28 cellular contexts compared by ENCODE assay signal in the genomic region with DNA sequence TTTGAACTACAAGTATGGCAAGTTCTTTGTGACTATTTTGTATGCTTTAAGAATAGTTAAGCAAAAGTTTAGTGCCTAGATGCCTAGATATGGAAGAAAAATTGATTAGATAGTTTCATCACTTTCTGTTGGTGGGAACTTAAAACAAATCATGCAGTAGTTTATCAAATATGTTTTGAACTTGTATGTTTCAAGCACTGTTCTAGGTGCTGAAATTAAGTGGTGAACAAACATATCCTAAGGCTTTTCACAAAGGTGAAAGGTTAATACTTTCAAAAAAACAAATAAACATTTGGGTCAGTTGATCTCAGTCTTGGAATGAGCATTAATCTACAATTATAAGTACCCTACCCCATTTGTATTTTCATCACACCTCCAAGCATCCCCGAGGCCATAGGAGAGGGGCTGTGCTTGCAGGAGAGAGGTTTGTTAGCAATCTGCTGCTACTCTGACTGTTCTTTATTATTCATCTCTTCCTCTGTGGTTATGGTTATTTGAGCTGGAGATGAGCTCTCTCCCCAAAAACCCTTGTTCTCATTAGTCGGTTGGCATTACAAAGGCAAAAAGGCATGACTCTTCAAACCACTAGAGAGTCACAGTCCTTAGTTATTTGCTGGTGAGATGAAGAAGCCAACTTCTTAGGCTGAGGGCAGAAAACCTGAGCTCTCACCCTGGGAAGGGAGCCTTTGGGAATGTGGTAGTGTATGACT.
A peak's percentile ranks its signal among the peaks of the same experiment; 100 is the strongest.
DNase-seq lines count a peak whose midpoint lies in the region; ATAC-seq, FAIRE-seq and TF ChIP-seq lines count a peak whose summit lies in the region.
"Had no signal": no experiment of that assay in that cellular context is flagged by ENCODE, and none has a peak within 500 bp of the region (broad histone marks: within the 10 kb centered on the region; RNA-seq: fewer than 3 reads in every experiment).

No MANE protein-coding gene starts in this region.

- DNase-seq in activated CD4-positive, alpha-beta T cell treated with anti-CD3 and anti-CD28 coated beads, Interleukin-2, amount 10 ng/mL, durations not matched to agents 24 days and 14 days, result peak; percentile 20
- DNase-seq in activated CD4-positive, alpha-beta T cell treated with anti-CD3 and anti-CD28 coated beads for 1 hour, result no peak
- DNase-seq in H54 (ENCODE audit: insufficient read length, low spot score) (no peak), myocyte (ENCODE audit: low read depth) (peak; percentile 66), NCI-H1694 (lab: John Stamatoyannopoulos, UW) (no peak)
- DNase-seq: activated CD8-positive, alpha-beta T cell treated with anti-CD3 and anti-CD28 coated beads, Interleukin-2, amount 10 ng/mL, durations not matched to agents 7 days and 5 days; activated naive CD4-positive, alpha-beta T cell treated with Interleukin-2 at 50 U/mL for 16 hours; amygdala; C1 segment of cervical spinal cord; Calu3; caudate nucleus; GDM1; heart left ventricle; Kasumi-1; NCI-H1105; NCI-H2171 treated with DMSO at 0.1 percent for 48 hours; NCI-H69; ovary; Right ventricle myocardium superior; SW 1271 had no signal

- H3K4me3 Mint-ChIP-seq in activated CD4-positive, alpha-beta T cell treated with anti-CD3 and anti-CD28 coated beads, Interleukin-2, amount 10 ng/mL, durations not matched to agents 24 days and 14 days, result no peak overlapping the region
- no peak overlapping the region for H3K4me3 Mint-ChIP-seq in activated T-helper 17 cell treated with anti-CD3 and anti-CD28 coated beads, Interleukin-2, amount 50 U/mL, for 72 hours
- H3K4me3 Mint-ChIP-seq: activated CD8-positive, alpha-beta T cell treated with anti-CD3 and anti-CD28 coated beads, Interleukin-2, amount 10 ng/mL, durations not matched to agents 7 days and 5 days; mesothelial cell of epicardium; natural killer cell treated with Interleukin-12 subunit alpha and Interleukin-12 subunit beta and Interleukin-15 and Interleukin-18, amount 100 ng/mL, for 72 hours had no signal

- no peak overlapping the region for H3K27ac Mint-ChIP-seq in activated CD4-positive, alpha-beta T cell treated with anti-CD3 and anti-CD28 coated beads, Interleukin-2, amount 10 ng/mL, durations not matched to agents 24 days and 14 days
- H3K27ac Mint-ChIP-seq in activated T-helper 17 cell treated with anti-CD3 and anti-CD28 coated beads, Interleukin-2, amount 50 U/mL, for 72 hours, result no peak overlapping the region
- H3K27ac Mint-ChIP-seq: activated CD8-positive, alpha-beta T cell treated with anti-CD3 and anti-CD28 coated beads, Interleukin-2, amount 10 ng/mL, durations not matched to agents 7 days and 5 days; mesothelial cell of epicardium; natural killer cell treated with Interleukin-12 subunit alpha and Interleukin-12 subunit beta and Interleukin-15 and Interleukin-18, amount 100 ng/mL, for 72 hours had no signal

- H3K4me1 Mint-ChIP-seq in activated CD4-positive, alpha-beta T cell treated with anti-CD3 and anti-CD28 coated beads, Interleukin-2, amount 10 ng/mL, durations not matched to agents 24 days and 14 days, result no peaks in the 10 kb centered on the region
- no peaks in the 10 kb centered on the region for H3K4me1 Mint-ChIP-seq in activated T-helper 17 cell treated with anti-CD3 and anti-CD28 coated beads, Interleukin-2, amount 50 U/mL, for 72 hours
- H3K4me1 Mint-ChIP-seq: mesothelial cell of epicardium had no signal

- peaks cover 2% of the 10 kb centered on the region for H3K27me3 Mint-ChIP-seq in activated CD4-positive, alpha-beta T cell treated with anti-CD3 and anti-CD28 coated beads, Interleukin-2, amount 10 ng/mL, durations not matched to agents 24 days and 14 days
- H3K27me3 Mint-ChIP-seq in activated T-helper 17 cell treated with anti-CD3 and anti-CD28 coated beads, Interleukin-2, amount 50 U/mL, for 72 hours, result peaks cover 26% of the 10 kb centered on the region

- no peak for TF ChIP-seq POLR2A in H54 (IDR thresholded peaks at IDR 0.05; ENCODE audit: low read depth, low read length)

- H3K36me3 Mint-ChIP-seq in activated CD4-positive, alpha-beta T cell treated with anti-CD3 and anti-CD28 coated beads, Interleukin-2, amount 10 ng/mL, durations not matched to agents 24 days and 14 days (ENCODE audit: low read depth), result no peaks in the 10 kb centered on the region
- H3K36me3 Mint-ChIP-seq in activated T-helper 17 cell treated with anti-CD3 and anti-CD28 coated beads, Interleukin-2, amount 50 U/mL, for 72 hours (ENCODE audit: low read depth), result no peaks in the 10 kb centered on the region
- H3K36me3 Mint-ChIP-seq: mesothelial cell of epicardium; natural killer cell treated with Interleukin-12 subunit alpha and Interleukin-12 subunit beta and Interleukin-15 and Interleukin-18, amount 100 ng/mL, for 72 hours had no signal

- peaks cover 3% of the 10 kb centered on the region for H3K9me3 Mint-ChIP-seq in activated CD4-positive, alpha-beta T cell treated with anti-CD3 and anti-CD28 coated beads, Interleukin-2, amount 10 ng/mL, durations not matched to agents 24 days and 14 days
- peaks cover 5% of the 10 kb centered on the region for H3K9me3 Mint-ChIP-seq in activated T-helper 17 cell treated with anti-CD3 and anti-CD28 coated beads, Interleukin-2, amount 50 U/mL, for 72 hours
- H3K9me3 Mint-ChIP-seq: natural killer cell treated with Interleukin-12 subunit alpha and Interleukin-12 subunit beta and Interleukin-15 and Interleukin-18, amount 100 ng/mL, for 72 hours had no signal

- peak; percentile 41 for FAIRE-seq in H54 (lab: Jason Lieb, UNC)
- FAIRE-seq: urothelium cell line had no signal

- peak; percentile 54 for ATAC-seq in activated T-helper 17 cell treated with anti-CD3 and anti-CD28 coated beads, Interleukin-2, amount 50 U/mL, for 72 hours (replicated peaks)
- ATAC-seq in GM21447 (IDR thresholded peaks at IDR 0.05; ENCODE audit: unreplicated experiment), result no peak
- ATAC-seq in HG03039 (IDR thresholded peaks at IDR 0.05; ENCODE audit: unreplicated experiment), result no peak
- ATAC-seq: activated CD8-positive, alpha-beta T cell treated with anti-CD3 and anti-CD28 coated beads, Interleukin-2, amount 10 ng/mL, durations not matched to agents 7 days and 5 days; left lobe of liver; natural killer cell treated with Interleukin-12 subunit alpha and Interleukin-12 subunit beta and Interleukin-15 and Interleukin-18, amount 100 ng/mL, for 72 hours; sciatic nerve had no signal

- intact Hi-C loops in activated CD4-positive, alpha-beta T cell treated with anti-CD3 and anti-CD28 coated beads, Interleukin-2, amount 10 ng/mL, durations not matched to agents 24 days and 14 days (cut with micrococcal nuclease), result no loop called here

Comparison
In these comparisons a context has a peak if more than half of its experiments do, and no peak if none do; other contexts are left out.
1. DNase-seq: peak in activated CD4-positive, alpha-beta T cell treated with anti-CD3 and anti-CD28 coated beads, Interleukin-2, amount 10 ng/mL, durations not matched to agents 24 days and 14 days (single experiment) and myocyte (single experiment); none in activated CD4-positive, alpha-beta T cell treated with anti-CD3 and anti-CD28 coated beads for 1 hour (single experiment), H54 (single experiment) and NCI-H1694 (single experiment).